19 cellular contexts compared by ENCODE assay signal in genomic region chr11:65584723-65585171, GRCh38. TPM values are rescaled to one million over a fixed set of nuclear protein-coding genes. Genes with fewer than 3 reads are reported as not detected.
DNase-seq lines count a peak whose midpoint lies in the region; ATAC-seq and TF ChIP-seq lines count a peak whose summit lies in the region.
"Had no signal": no experiment of that assay in that cellular context is flagged by ENCODE, and none has a peak within 500 bp of the region (broad histone marks: within the 10 kb centered on the region; RNA-seq: fewer than 3 reads in every experiment).

No MANE protein-coding gene starts in this region.

- TF ChIP-seq CTCF in endodermal cell (conservative IDR thresholded peaks at IDR 0.05) (no peak), testis (IDR thresholded peaks at IDR 0.05) (no peak)

- peak overlapping the region; percentile 42 for H3K27ac Mint-ChIP-seq in activated naive CD4-positive, alpha-beta T cell treated with anti-CD3 and anti-CD28 coated beads, Interleukin-2, amount 10 ng/mL, durations not matched to agents 7 days and 5 days
- H3K27ac Mint-ChIP-seq in endodermal cell, result no peak overlapping the region

- peaks cover 39% of the 10 kb centered on the region for H3K36me3 Mint-ChIP-seq in activated naive CD4-positive, alpha-beta T cell treated with anti-CD3 and anti-CD28 coated beads, Interleukin-2, amount 10 ng/mL, durations not matched to agents 7 days and 5 days
- H3K36me3 Mint-ChIP-seq in endodermal cell (ENCODE audit: low read depth), result no peaks in the 10 kb centered on the region

- no peak overlapping the region for H3K9ac ChIP-seq in endodermal cell (ENCODE audit: extremely low read depth, low read length, poor library complexity, severe bottlenecking)

- H3K27ac ChIP-seq in endodermal cell (ENCODE audit: low read depth, low read length), result no peak overlapping the region
- H3K27ac ChIP-seq in testis, result no peak overlapping the region
- H3K27ac ChIP-seq: epithelial cell of prostate, thyroid gland had no signal

- no peak overlapping the region for H3K4me3 ChIP-seq in endodermal cell (ENCODE audit: low read length)
- peak overlapping the region; percentile 6 to 10 for H3K4me3 ChIP-seq in testis
- H3K4me3 ChIP-seq: BLaER1 treated with 17β-estradiol and CSF1 and Interleukin-3, amounts not matched to agents 10 nM and 100 nM; lung; thyroid gland had no signal

- H3K27me3 Mint-ChIP-seq in activated naive CD4-positive, alpha-beta T cell treated with anti-CD3 and anti-CD28 coated beads, Interleukin-2, amount 10 ng/mL, durations not matched to agents 7 days and 5 days, result no peaks in the 10 kb centered on the region
- H3K27me3 Mint-ChIP-seq in endodermal cell (ENCODE audit: insufficient read depth), result peaks cover 90% of the 10 kb centered on the region

- CTCF ChIA-PET in activated naive CD4-positive, alpha-beta T cell treated with anti-CD3 and anti-CD28 coated beads, Interleukin-2, amount 10 ng/mL, durations not matched to agents 7 days and 5 days (lab: Charles Lee), result interaction anchor here (2.2 kb wide), 1 partner anchor 9 kb away, joined by 15 read pairs; no protein-coding TSS in a partner anchor

- ATAC-seq in GM21737 (IDR thresholded peaks at IDR 0.05; ENCODE audit: unreplicated experiment), result no peak

- 49 to 55% methylated on average over 44 to 46 of the region's 46 CpGs for WGBS in endodermal cell (ENCODE audit: insufficient coverage in 1 of 2, insufficient read length in 1 of 2), 2 experiments
- WGBS in testis, 2 donors, result 51 to 65% methylated on average over 12 to 46 of the region's 46 CpGs

- H3K9me3 Mint-ChIP-seq in activated naive CD4-positive, alpha-beta T cell treated with anti-CD3 and anti-CD28 coated beads, Interleukin-2, amount 10 ng/mL, durations not matched to agents 7 days and 5 days, result no peaks in the 10 kb centered on the region
- H3K9me3 Mint-ChIP-seq in endodermal cell, result no peaks in the 10 kb centered on the region

- DNase-seq in activated naive CD4-positive, alpha-beta T cell treated with anti-CD3 and anti-CD28 coated beads, Interleukin-2, amount 10 ng/mL, durations not matched to agents 7 days and 5 days, result no peak
- DNase-seq in activated naive CD4-positive, alpha-beta T cell (lab: John Stamatoyannopoulos, UW), result no peak
- DNase-seq in endodermal cell (peak; percentile 66), occipital lobe (lab: John Stamatoyannopoulos, UW) (peak; percentile 37), testis (peak; percentile 46), DMS 273 (lab: John Stamatoyannopoulos, UW; ENCODE audit: unreplicated experiment) (no peak), medulla oblongata (ENCODE audit: extremely low spot score) (no peak)
- DNase-seq: activated naive CD4-positive, alpha-beta T cell treated with anti-CD3 and anti-CD28 coated beads, Interleukin-2, amount 50 U/mL, for 16 hours; cortex of kidney; GDM1; NCI-H1694; stimulated activated CD4-positive, alpha-beta T cell treated with anti-CD3 and anti-CD28 coated beads, Interleukin-4, amount 100 ng/mL, for 4 hours; thyroid gland had no signal

- H3K9me3 ChIP-seq in endodermal cell (ENCODE audit: control insufficient read depth, low read length) (no peaks in the 10 kb centered on the region), testis (no peaks in the 10 kb centered on the region)
- H3K9me3 ChIP-seq: BLaER1 treated with 17β-estradiol and CSF1 and Interleukin-3, amounts not matched to agents 10 nM and 100 nM; thyroid gland had no signal

- peaks cover 38% of the 10 kb centered on the region for H3K4me1 Mint-ChIP-seq in activated naive CD4-positive, alpha-beta T cell treated with anti-CD3 and anti-CD28 coated beads, Interleukin-2, amount 10 ng/mL, durations not matched to agents 7 days and 5 days
- no peaks in the 10 kb centered on the region for H3K4me1 Mint-ChIP-seq in endodermal cell

- TF ChIP-seq POLR2A in testis (IDR thresholded peaks at IDR 0.05), result no peak

- H3K36me3 ChIP-seq in endodermal cell (ENCODE audit: control insufficient read depth, insufficient read depth, low read length) (no peaks in the 10 kb centered on the region), testis (ENCODE audit: low read depth, missing control alignments) (no peaks in the 10 kb centered on the region)

- H3K27me3 ChIP-seq in endodermal cell (ENCODE audit: control insufficient read depth, insufficient read depth, low read length, poor library complexity, severe bottlenecking), result peaks cover 50% of the 10 kb centered on the region
- no peaks in the 10 kb centered on the region for H3K27me3 ChIP-seq in testis
- H3K27me3 ChIP-seq: BLaER1 treated with 17β-estradiol and CSF1 and Interleukin-3, amounts not matched to agents 10 nM and 100 nM; thyroid gland had no signal

- intact Hi-C loops in testis (cut with DNase I; ENCODE audit: low total_unique reads), result no loop called here

- no peak overlapping the region for H3K4me3 Mint-ChIP-seq in activated naive CD4-positive, alpha-beta T cell treated with anti-CD3 and anti-CD28 coated beads, Interleukin-2, amount 10 ng/mL, durations not matched to agents 7 days and 5 days
- no peak overlapping the region for H3K4me3 Mint-ChIP-seq in endodermal cell

- H3K4me1 ChIP-seq in endodermal cell (ENCODE audit: control insufficient read depth, insufficient read depth, low read length) (no peaks in the 10 kb centered on the region), testis (peaks cover 14% of the 10 kb centered on the region)

RNA-seq across cellular contexts. Expression of gene EHBP1L1, which starts 8.9 kb away (rescaled TPM):
- total RNA-seq in endodermal cell (1 to 10 TPM; 6.2 to 9.8 TPM), occipital lobe (9.7 TPM), testis (10 to 100 TPM; 51.0 to 66.8 TPM)
- 7.1 TPM for polyA plus RNA-seq in endodermal cell (2013, experiment 1 of 2)
- polyA plus RNA-seq in endodermal cell (2013, experiment 2 of 2), result 5.5 TPM
- polyA plus RNA-seq in testis (ENCODE audit: insufficient read depth, low read depth, low replicate concordance), result 20.5 TPM

RNA-seq across cellular contexts. Expression of gene KCNK7, which starts 10.9 kb away (rescaled TPM):
- total RNA-seq in endodermal cell, result 1 to 10 TPM in 1 of 2 donors, not detected in 1; 1.2 TPM
- not detected for polyA plus RNA-seq in endodermal cell (2013, experiment 1 of 2)
- polyA plus RNA-seq in endodermal cell (2013, experiment 2 of 2), result not detected
- total RNA-seq in occipital lobe, result 0.31 TPM
- 1 to 10 TPM in 1 of 2 donors, under 1 TPM in 1; 0.99 to 2.5 TPM for total RNA-seq in testis
- polyA plus RNA-seq in testis (ENCODE audit: insufficient read depth, low read depth, low replicate concordance), result 0.26 TPM
- total RNA-seq: A172, MCF 10A had no signal

RNA-seq across cellular contexts. Expression of gene FAM89B, which starts 12.4 kb away (rescaled TPM):
- total RNA-seq in endodermal cell, result 10 to 100 TPM; 23.3 to 24.9 TPM
- polyA plus RNA-seq in endodermal cell (2013, experiment 1 of 2), result 52.4 TPM
- 52.7 TPM for polyA plus RNA-seq in endodermal cell (2013, experiment 2 of 2)
- total RNA-seq in occipital lobe, result 22.3 TPM
- total RNA-seq in testis, result 10 to 100 TPM; 59.9 to 63.2 TPM
- 25.8 TPM for polyA plus RNA-seq in testis (ENCODE audit: insufficient read depth, low read depth, low replicate concordance)

RNA-seq across cellular contexts. Expression of gene ZNRD2, which starts 14.5 kb away (rescaled TPM):
- 10 to 100 TPM; 32.8 to 36.5 TPM for total RNA-seq in endodermal cell
- 44.3 TPM for polyA plus RNA-seq in endodermal cell (2013, experiment 1 of 2)
- polyA plus RNA-seq in endodermal cell (2013, experiment 2 of 2), result 45.3 TPM
- total RNA-seq in occipital lobe, result 23.6 TPM
- 10 to 100 TPM; 67.7 to 79.6 TPM for total RNA-seq in testis
- polyA plus RNA-seq in testis (ENCODE audit: insufficient read depth, low read depth, low replicate concordance), result 77.6 TPM

RNA-seq across cellular contexts. Expression of gene LTBP3, which starts 26.6 kb away (rescaled TPM):
- total RNA-seq in endodermal cell, result 10 to 100 TPM; 19.7 to 24.2 TPM
- 23.3 TPM for polyA plus RNA-seq in endodermal cell (2013, experiment 1 of 2)
- 23.8 TPM for polyA plus RNA-seq in endodermal cell (2013, experiment 2 of 2)
- total RNA-seq in occipital lobe, result 18.4 TPM
- total RNA-seq in testis, result 100 to 1,000 TPM; 112 to 126 TPM
- polyA plus RNA-seq in testis (ENCODE audit: insufficient read depth, low read depth, low replicate concordance), result 58.1 TPM

Comparison
In these comparisons a context has a peak if more than half of its experiments do, and no peak if none do; other contexts are left out.
1. DNase-seq: peak in endodermal cell (single experiment), occipital lobe (single experiment) and testis (single experiment); none in activated naive CD4-positive, alpha-beta T cell treated with anti-CD3 and anti-CD28 coated beads, Interleukin-2, amount 10 ng/mL, durations not matched to agents 7 days and 5 days (single experiment), activated naive CD4-positive, alpha-beta T cell (0 of 4), DMS 273 (single experiment) and medulla oblongata (single experiment).